16 cellular contexts compared by ENCODE assay signal in genomic region chrX:88560673-88561330, GRCh38.
"Had no signal": no experiment of that assay in that cellular context is flagged by ENCODE, and none has a peak within 500 bp of the region (broad histone marks: within the 10 kb centered on the region; RNA-seq: fewer than 3 reads in every experiment).

No MANE protein-coding gene starts in this region.

- H3K27me3 ChIP-seq: cardiac muscle cell, tibial artery, vagina had no signal

- H3K9me3 ChIP-seq: tibial artery, vagina had no signal

- H3K27ac ChIP-seq: cardiac muscle cell, coronary artery, parathyroid adenoma, skin epidermis, tibial artery, vagina had no signal

- H3K27me3 Mint-ChIP-seq: activated CD8-positive, alpha-beta memory T cell treated with anti-CD3 and anti-CD28 coated beads, Interleukin-2, amount 10 ng/mL, durations not matched to agents 7 days and 5 days; activated naive CD8-positive, alpha-beta T cell treated with anti-CD3 and anti-CD28 coated beads, Interleukin-2, amount 50 U/mL, for 24 hours; memory B cell had no signal

- H3K4me1 ChIP-seq: parathyroid adenoma, tibial artery, vagina had no signal

- H3K4me3 Mint-ChIP-seq: activated CD8-positive, alpha-beta memory T cell treated with anti-CD3 and anti-CD28 coated beads, Interleukin-2, amount 10 ng/mL, durations not matched to agents 7 days and 5 days; activated naive CD8-positive, alpha-beta T cell treated with anti-CD3 and anti-CD28 coated beads, Interleukin-2, amount 50 U/mL, for 24 hours; activated T-cell treated with anti-CD3 and anti-CD28 coated beads, Interleukin-2, amount 50 U/mL, for 4 hours; memory B cell had no signal

- DNase-seq: activated CD4-positive, alpha-beta T cell treated with anti-CD3 and anti-CD28 coated beads, Interleukin-2, amount 50 U/mL, for 48 hours; activated CD4-positive, CD25-positive, alpha-beta regulatory T cell treated with anti-CD3 and anti-CD28 coated beads, Interleukin-2, amount 50 U/mL, for 72 hours; activated CD8-positive, alpha-beta memory T cell treated with anti-CD3 and anti-CD28 coated beads, Interleukin-2, amount 10 ng/mL, durations not matched to agents 7 days and 5 days; activated effector memory CD4-positive, alpha-beta T cell treated with anti-CD3 and anti-CD28 coated beads, Interleukin-2, amount 50 U/mL, for 16 hours; activated naive CD8-positive, alpha-beta T cell treated with anti-CD3 and anti-CD28 coated beads, Interleukin-2, amount 50 U/mL, for 24 hours; activated T-cell treated with anti-CD3 and anti-CD28 coated beads, Interleukin-2, amount 50 U/mL, for 4 hours; effector CD8-positive, alpha-beta T cell; glutamatergic neuron; left colon; tibial artery had no signal

- H3K4me1 Mint-ChIP-seq: activated CD8-positive, alpha-beta memory T cell treated with anti-CD3 and anti-CD28 coated beads, Interleukin-2, amount 10 ng/mL, durations not matched to agents 7 days and 5 days; activated naive CD8-positive, alpha-beta T cell treated with anti-CD3 and anti-CD28 coated beads, Interleukin-2, amount 50 U/mL, for 24 hours; memory B cell had no signal

- H3K79me2 ChIP-seq: parathyroid adenoma had no signal

- H3K36me3 ChIP-seq: cardiac muscle cell, tibial artery, vagina had no signal

- H3K36me3 Mint-ChIP-seq: activated CD8-positive, alpha-beta memory T cell treated with anti-CD3 and anti-CD28 coated beads, Interleukin-2, amount 10 ng/mL, durations not matched to agents 7 days and 5 days; memory B cell had no signal

- H3K9me3 Mint-ChIP-seq: activated naive CD8-positive, alpha-beta T cell treated with anti-CD3 and anti-CD28 coated beads, Interleukin-2, amount 50 U/mL, for 24 hours; activated T-cell treated with anti-CD3 and anti-CD28 coated beads, Interleukin-2, amount 50 U/mL, for 4 hours; memory B cell had no signal

- H3K9ac ChIP-seq: parathyroid adenoma had no signal

- H2AFZ ChIP-seq: parathyroid adenoma had no signal

- H3K27ac Mint-ChIP-seq: activated CD8-positive, alpha-beta memory T cell treated with anti-CD3 and anti-CD28 coated beads, Interleukin-2, amount 10 ng/mL, durations not matched to agents 7 days and 5 days; activated naive CD8-positive, alpha-beta T cell treated with anti-CD3 and anti-CD28 coated beads, Interleukin-2, amount 50 U/mL, for 24 hours; memory B cell had no signal

- H3K4me3 ChIP-seq: cardiac muscle cell, coronary artery, skin epidermis, tibial artery, vagina had no signal
